11 cellular contexts compared by ENCODE assay signal in genomic region chr10:112290054-112290373, GRCh38. TPM values are rescaled to one million over a fixed set of nuclear protein-coding genes. Genes with fewer than 3 reads are reported as not detected.
"Had no signal": no experiment of that assay in that cellular context is flagged by ENCODE, and none has a peak within 500 bp of the region (broad histone marks: within the 10 kb centered on the region; RNA-seq: fewer than 3 reads in every experiment).

No MANE protein-coding gene starts in this region.

- H3K4me3 ChIP-seq: GM23248, GM23338, HAP-1 had no signal

- H3K4me1 ChIP-seq: HAP-1 had no signal

- DNase-seq: GM23248, GOT3, H7, H9, HCEC 1CT, HFFc6 had no signal

- H3K9me3 ChIP-seq: HAP-1 had no signal

- H3K36me3 ChIP-seq: HAP-1 had no signal

- H3K27ac ChIP-seq: GM23248 had no signal

- ATAC-seq: GM23338, HCT116 had no signal

RNA-seq across cellular contexts. Expression of gene TECTB, which starts 6.8 kb away (rescaled TPM):
- total RNA-seq: GM23248, GM23338, H1, H4, H7, H9, HFFc6 had no signal
- polyA plus RNA-seq: GM23338, H1 had no signal
